In the genomic region with DNA sequence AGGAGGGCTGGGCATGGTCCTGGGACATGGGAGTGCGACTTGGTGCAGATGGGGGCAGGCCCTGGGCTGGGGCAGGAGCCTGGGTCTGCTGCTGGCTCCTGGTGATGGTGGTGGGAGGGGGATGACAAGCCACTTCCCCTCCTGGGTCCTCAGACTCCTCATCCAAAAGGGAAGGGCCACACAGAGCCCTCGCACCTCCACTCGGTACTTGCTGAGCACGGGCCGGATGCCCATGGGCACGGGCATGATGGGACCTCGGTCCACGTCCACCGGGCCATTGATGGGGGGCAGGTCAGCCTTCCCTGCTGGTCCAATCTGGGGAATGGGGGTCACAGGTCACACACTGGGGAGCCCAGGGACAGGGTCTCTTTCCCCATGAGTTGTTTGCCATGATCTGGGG, we compare ENCODE assay signal across 32 cellular contexts. TPM values are rescaled to one million over a fixed set of nuclear protein-coding genes. Genes with fewer than 3 reads are reported as not detected.
"Had no signal": no experiment of that assay in that cellular context is flagged by ENCODE, and none has a peak within 500 bp of the region (broad histone marks: within the 10 kb centered on the region; RNA-seq: fewer than 3 reads in every experiment).

No MANE protein-coding gene starts in this region.

- H3K27me3 ChIP-seq: ascending aorta, cardiac muscle cell had no signal

- ATAC-seq: activated CD8-positive, alpha-beta T cell treated with anti-CD3 and anti-CD28 coated beads for 36 hours; activated naive CD4-positive, alpha-beta T cell treated with anti-CD3 and anti-CD28 coated beads, Interleukin-2, amount 50 U/mL, for 72 hours; activated T-cell treated with anti-CD3 and anti-CD28 coated beads, Interleukin-2, amount 50 U/mL, for 4 hours; activated T-cell treated with anti-CD3 and anti-CD28 coated beads, Interleukin-2, amount 50 U/mL, for 72 hours; activated T-helper 17 cell treated with anti-CD3 and anti-CD28 coated beads, Interleukin-2, amount 50 U/mL, for 72 hours had no signal

- H3K4me3 ChIP-seq: ascending aorta, cardiac muscle cell had no signal

- FAIRE-seq: bronchial epithelial cell, TTC549 had no signal

- DNase-seq: activated B cell treated with CpG ODN at 0.5 μM for 24 hours; activated CD4-positive, alpha-beta memory T cell treated with anti-CD3 and anti-CD28 coated beads for 36 hours; activated CD4-positive, alpha-beta T cell treated with anti-CD3 and anti-CD28 coated beads for 4 hours; activated CD4-positive, alpha-beta T cell treated with anti-CD3 and anti-CD28 coated beads, Interleukin-2, amount 10 ng/mL, durations not matched to agents 24 days and 14 days; activated CD4-positive, alpha-beta T cell treated with anti-CD3 and anti-CD28 coated beads, Interleukin-2, amount 50 U/mL, for 1 hour; activated CD4-positive, alpha-beta T cell treated with anti-CD3 and anti-CD28 coated beads, Interleukin-2, amount 50 U/mL, for 4 hours; activated CD4-positive, CD25-positive, alpha-beta regulatory T cell treated with anti-CD3 and anti-CD28 coated beads, Interleukin-2, amount 50 U/mL, for 72 hours; activated CD8-positive, alpha-beta memory T cell treated with anti-CD3 and anti-CD28 coated beads, Interleukin-2, amount 50 U/mL, for 4 hours; activated CD8-positive, alpha-beta T cell treated with anti-CD3 and anti-CD28 coated beads for 36 hours; activated effector memory CD4-positive, alpha-beta T cell treated with anti-CD3 and anti-CD28 coated beads, Interleukin-2, amount 50 U/mL, for 16 hours; activated gamma-delta T cell treated with Interleukin-2 at 50 U/mL for 16 hours; activated naive CD4-positive, alpha-beta T cell; activated naive CD4-positive, alpha-beta T cell treated with anti-CD3 and anti-CD28 coated beads for 36 hours; activated naive CD4-positive, alpha-beta T cell treated with anti-CD3 and anti-CD28 coated beads, Interleukin-2, amount 50 U/mL, for 16 hours; activated naive CD8-positive, alpha-beta T cell treated with anti-CD3 and anti-CD28 coated beads for 36 hours; activated T-cell treated with anti-CD3 and anti-CD28 coated beads for 4 hours; activated T-cell treated with anti-CD3 and anti-CD28 coated beads, Interleukin-2, amount 50 U/mL, for 1 hour; activated T-cell treated with anti-CD3 and anti-CD28 coated beads, Interleukin-2, amount 50 U/mL, for 4 hours; activated T-cell treated with anti-CD3 and anti-CD28 coated beads, Interleukin-2, amount 50 U/mL, for 72 hours; amygdala; anterior cingulate cortex; cerebellar nuclear complex; T-helper 1 cell; T-helper 2 cell; T-helper 9 cell had no signal

- H3K27ac ChIP-seq: ascending aorta, cardiac muscle cell, VCaP had no signal

- H3K36me3 ChIP-seq: ascending aorta, cardiac muscle cell had no signal

- H3K4me1 ChIP-seq: ascending aorta had no signal

RNA-seq across cellular contexts. Expression of a gene that starts 4.1 kb away (rescaled TPM):
- total RNA-seq: activated B cell treated with CpG ODN at 0.5 μM for 24 hours, ascending aorta, bronchial epithelial cell, cardiac muscle cell had no signal
- polyA plus RNA-seq: cardiac muscle cell had no signal
